Comparison of ENCODE assay signal across 17 cellular contexts in the genomic region with DNA sequence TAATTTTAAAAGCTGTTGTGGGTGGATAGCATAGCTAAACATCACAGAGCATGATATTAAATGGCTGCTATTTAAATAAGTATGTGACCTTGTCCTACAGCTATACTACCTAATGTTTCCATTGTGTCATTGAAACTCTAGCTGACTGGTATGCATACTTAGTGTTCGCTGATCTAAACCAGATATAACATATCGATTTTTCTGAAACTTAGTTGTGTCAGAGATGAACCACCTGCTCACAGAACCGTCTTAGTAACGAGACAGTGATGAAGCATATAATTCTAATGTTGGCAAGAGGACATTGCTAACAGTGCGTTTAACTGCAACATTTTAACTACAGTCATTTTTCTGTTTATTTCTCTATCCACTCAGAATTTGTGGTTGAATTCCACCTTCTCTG. TPM values are rescaled to one million over a fixed set of nuclear protein-coding genes. Genes with fewer than 3 reads are reported as not detected.
DNase-seq lines count a peak whose midpoint lies in the region; ATAC-seq, FAIRE-seq and TF ChIP-seq lines count a peak whose summit lies in the region.
"Had no signal": no experiment of that assay in that cellular context is flagged by ENCODE, and none has a peak within 500 bp of the region (broad histone marks: within the 10 kb centered on the region; RNA-seq: fewer than 3 reads in every experiment).

No MANE protein-coding gene starts in this region.

- no peaks in the 10 kb centered on the region for H3K36me3 ChIP-seq in K562 (ENCODE audit: control insufficient read depth, insufficient read depth, low read length)
- no peaks in the 10 kb centered on the region for H3K36me3 ChIP-seq in parathyroid adenoma (ENCODE audit: control insufficient read depth, insufficient read depth, low read length)
- no peaks in the 10 kb centered on the region for H3K36me3 ChIP-seq in right atrium auricular region

- in situ Hi-C loops in K562 (cut with MboI): no loop called here

- H3K27me3 Mint-ChIP-seq in WTC11 (ENCODE audit: low read depth): no peaks in the 10 kb centered on the region

- peak; percentile 26 for FAIRE-seq in K562 (lab: Jason Lieb, UNC)
- FAIRE-seq: GM12892, GM18507 had no signal

- no peak for ATAC-seq in K562
- ATAC-seq in WTC11: no peak

- TF ChIP-seq POLR2A in K562 (conservative IDR thresholded peaks at IDR 0.05): no peak

- TF ChIP-seq RAD21 in K562 (CRISPR knock-in tag; conservative IDR thresholded peaks at IDR 0.05 in 1 of 2, IDR thresholded peaks at IDR 0.05 in 1 of 2): no peak

- no peak for TF ChIP-seq EP300 in K562 (IDR thresholded peaks at IDR 0.05; ENCODE audit: low read length)

- H3K36me3 Mint-ChIP-seq in WTC11: no peaks in the 10 kb centered on the region
- H3K36me3 Mint-ChIP-seq: CD4-positive, alpha-beta memory T cell had no signal

- intact Hi-C loops in K562 (cut with micrococcal nuclease): no loop called here

- TF ChIP-seq CTCF in K562 (IDR thresholded peaks at IDR 0.05 in 2 of 3, conservative IDR thresholded peaks at IDR 0.05 in 1 of 3; ENCODE audit: insufficient read depth in 2 of 3, low read depth in 1 of 3, low read length in 3 of 3): no peak
- TF ChIP-seq CTCF in parathyroid adenoma (IDR thresholded peaks at IDR 0.05): no peak
- no peak for TF ChIP-seq CTCF in WTC11 (IDR thresholded peaks at IDR 0.05)
- no peak for TF ChIP-seq CTCF in right atrium auricular region (IDR thresholded peaks at IDR 0.05)

- H3K9me1 ChIP-seq in K562 (ENCODE audit: control insufficient read depth, insufficient read depth, low read length): no peaks in the 10 kb centered on the region

- peaks cover 18% of the 10 kb centered on the region for H3K4me1 Mint-ChIP-seq in WTC11
- H3K4me1 Mint-ChIP-seq: CD4-positive, alpha-beta memory T cell had no signal

- H3K27me3 ChIP-seq in K562 (ENCODE audit: control insufficient read depth in 2 of 2, insufficient read depth in 2 of 2, low read length in 2 of 2) (peaks cover 8 to 17% of the 10 kb centered on the region in 2 experiments), parathyroid adenoma (ENCODE audit: control insufficient read depth, insufficient read depth, low read length) (no peaks in the 10 kb centered on the region), right atrium auricular region (no peaks in the 10 kb centered on the region)

- H3K4me1 ChIP-seq in K562 (replicated peaks in 1 of 2; ENCODE audit: control insufficient read depth in 2 of 2, insufficient read depth in 2 of 2, low read length in 2 of 2) (no peaks in the 10 kb centered on the region), parathyroid adenoma (peaks cover 42% of the 10 kb centered on the region), right atrium auricular region (peaks cover 0 to 7% of the 10 kb centered on the region in 2 donors)

- H2AFZ ChIP-seq in K562 (ENCODE audit: low read depth, low read length) (no peak overlapping the region), parathyroid adenoma (peak overlapping the region; percentile 39)

- H3K27ac ChIP-seq in K562 (ENCODE audit: extremely low read depth, low read depth, low read length) (no peak overlapping the region), parathyroid adenoma (no peak overlapping the region), right atrium auricular region (no peak overlapping the region)

- peak; percentile 22 for DNase-seq in NCI-H510A treated with DMSO at 0.1 percent for 48 hours (lab: John Stamatoyannopoulos, UW)
- no peak for DNase-seq in NCI-H510A (lab: John Stamatoyannopoulos, UW)
- DNase-seq in NCI-H2171 treated with DMSO at 0.1 percent for 48 hours (lab: John Stamatoyannopoulos, UW): peak; percentile 74
- no peak for DNase-seq in K562 (ENCODE audit: extremely low read depth in 1 of 4, low spot score in 3 of 4)
- DNase-seq in WTC11 (ENCODE audit: low spot score): no peak
- DNase-seq in effector CD4-positive, alpha-beta T cell: no peak
- no peak for DNase-seq in right atrium auricular region (ENCODE audit: low spot score)
- DNase-seq: Calu3; CD4-positive, alpha-beta memory T cell; KG1; MV-4-11; NCI-H187; NCI-H524; SW 1271 had no signal

- H3K4me2 ChIP-seq in K562 (ENCODE audit: insufficient read depth, low read length): no peak overlapping the region
- H3K4me2 ChIP-seq in parathyroid adenoma (ENCODE audit: low read length): peak overlapping the region; percentile 9

- H3K4me3 ChIP-seq in K562 (no peak overlapping the region), parathyroid adenoma (ENCODE audit: low read depth, low read length) (no peak overlapping the region), right atrium auricular region (no peak overlapping the region)

- no peak overlapping the region for H3K4me3 Mint-ChIP-seq in WTC11
- H3K4me3 Mint-ChIP-seq: CD4-positive, alpha-beta memory T cell had no signal

- no peak overlapping the region for H3K27ac Mint-ChIP-seq in WTC11
- H3K27ac Mint-ChIP-seq: CD4-positive, alpha-beta memory T cell had no signal

- no TSS peak for BruUV-seq in K562 (replicated peaks; lab: Mats Ljungman, UMichigan)

- no peaks in the 10 kb centered on the region for H3K9me3 Mint-ChIP-seq in WTC11
- H3K9me3 Mint-ChIP-seq: CD4-positive, alpha-beta memory T cell had no signal

- no peaks in the 10 kb centered on the region for H3K9me3 ChIP-seq in K562 (replicated peaks; ENCODE audit: control insufficient read depth, insufficient read depth, low read depth, low read length)
- H3K9me3 ChIP-seq in parathyroid adenoma (ENCODE audit: control insufficient read depth, low read length): no peaks in the 10 kb centered on the region
- no peaks in the 10 kb centered on the region for H3K9me3 ChIP-seq in right atrium auricular region

- POLR2A ChIA-PET in K562 (lab: Yijun Ruan, JAX): no interaction called here
- POLR2A ChIA-PET in WTC11 (lab: Charles Lee): no interaction called here

- H3K9ac ChIP-seq in K562 (ENCODE audit: insufficient read depth in 1 of 2, low read depth in 2 of 2, low read length in 2 of 2) (no peak overlapping the region), parathyroid adenoma (no peak overlapping the region)

- H4K20me1 ChIP-seq in K562 (replicated peaks; ENCODE audit: control insufficient read depth, insufficient read depth, low read length): no peaks in the 10 kb centered on the region

- WGBS in K562 (ENCODE audit: insufficient coverage, low coverage, missing lambda C conversion rate): 0% methylated on average over 5 of the region's 5 CpGs

- CTCF ChIA-PET in K562 (lab: Yijun Ruan, JAX; ENCODE audit: low intra/inter-chr PET ratio) (no interaction called here), WTC11 (lab: Charles Lee) (no interaction called here)

- H3K79me2 ChIP-seq in K562 (ENCODE audit: control insufficient read depth, insufficient read depth, low read length): no peaks in the 10 kb centered on the region
- H3K79me2 ChIP-seq in parathyroid adenoma: no peaks in the 10 kb centered on the region

TF ChIP-seq in K562, 482 proteins besides CTCF, POLR2A, EP300 and RAD21 (continues in another document):
- TF ChIP-seq KDM1A (IDR thresholded peaks at IDR 0.05) (no peak), NCOA6 (IDR thresholded peaks at IDR 0.05) (no peak)
- TF ChIP-seq, protein P1, sequence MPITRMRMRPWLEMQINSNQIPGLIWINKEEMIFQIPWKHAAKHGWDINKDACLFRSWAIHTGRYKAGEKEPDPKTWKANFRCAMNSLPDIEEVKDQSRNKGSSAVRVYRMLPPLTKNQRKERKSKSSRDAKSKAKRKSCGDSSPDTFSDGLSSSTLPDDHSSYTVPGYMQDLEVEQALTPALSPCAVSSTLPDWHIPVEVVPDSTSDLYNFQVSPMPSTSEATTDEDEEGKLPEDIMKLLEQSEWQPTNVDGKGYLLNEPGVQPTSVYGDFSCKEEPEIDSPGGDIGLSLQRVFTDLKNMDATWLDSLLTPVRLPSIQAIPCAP (CRISPR knock-in tag; IDR thresholded peaks at IDR 0.05; ENCODE audit: borderline replicate concordance): no peak

TF ChIP-seq in WTC11, 78 proteins besides CTCF, POLR2A, EP300 and RAD21 (continues in another document):
- no peak for TF ChIP-seq GTF2I (CRISPR knock-in tag; conservative IDR thresholded peaks at IDR 0.05)
- TF ChIP-seq, protein P2, sequence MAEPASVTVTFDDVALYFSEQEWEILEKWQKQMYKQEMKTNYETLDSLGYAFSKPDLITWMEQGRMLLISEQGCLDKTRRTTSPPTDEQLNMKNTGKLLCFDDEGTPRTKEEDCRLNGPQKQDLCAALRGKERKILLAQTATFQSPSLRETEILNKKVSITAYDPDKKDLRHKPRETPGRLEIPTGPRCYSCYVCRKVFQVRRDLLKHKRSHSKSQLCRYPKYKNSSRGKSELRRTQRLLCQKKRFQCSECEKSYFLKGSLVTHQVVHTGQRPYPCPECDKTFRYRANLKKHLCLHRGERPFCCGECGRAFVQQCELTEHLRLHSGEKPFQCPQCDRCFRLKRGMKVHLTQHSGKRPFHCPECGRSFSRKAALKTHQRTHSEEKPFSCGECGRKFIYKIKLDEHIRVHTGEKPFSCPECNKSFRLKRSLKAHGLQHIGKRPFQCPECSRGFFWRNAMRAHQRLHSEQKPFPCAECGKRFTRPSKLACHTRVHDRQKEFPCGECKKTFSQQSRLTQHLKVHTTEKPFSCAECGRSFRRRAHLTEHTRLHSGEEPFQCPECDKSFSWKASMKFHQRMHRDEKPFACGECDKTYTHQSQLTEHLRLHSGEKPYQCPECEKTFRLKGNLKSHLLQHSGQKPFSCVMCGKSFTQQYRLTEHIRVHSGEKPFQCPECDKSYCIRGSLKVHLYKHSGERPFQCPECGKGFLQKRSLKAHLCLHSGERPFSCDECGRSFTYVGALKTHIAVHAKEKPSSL (CRISPR knock-in tag; conservative IDR thresholded peaks at IDR 0.05): no peak
- no peak for TF ChIP-seq IRF2 (CRISPR knock-in tag; IDR thresholded peaks at IDR 0.05; ENCODE audit: borderline replicate concordance, low read depth)

RNA-seq across cellular contexts. Expression of gene NUAK1, which starts 36.1 kb away (rescaled TPM):
- total RNA-seq in K562 (2011; cell fraction: chromatin; rRNA removed; ENCODE audit: low replicate concordance): not detected in 2 replicates
- not detected in 2 replicates for total RNA-seq in K562 (2011; cell fraction: nucleolus; rRNA removed)
- total RNA-seq in K562 (2011; cell fraction: nucleoplasm; rRNA removed): not detected in 2 replicates
- total RNA-seq in K562 (2014; rRNA removed): not detected in 2 replicates
- not detected in 2 replicates for total RNA-seq in K562 (2014; rRNA removed; fragmentation: Illumina TruSeq; extraction: Trizol)
- not detected in 2 replicates for total RNA-seq in K562 (2015; rRNA removed; fragmentation: Illumina TruSeq; extraction: Trizol)
- total RNA-seq in K562 (2021): 0.02 TPM in 2 replicates
- not detected in 2 replicates for polyA plus RNA-seq in K562 (2011; rRNA removed)
- 0.22 TPM in 1 of 2 replicates, not detected in the other for polyA plus RNA-seq in K562 (2011; cell fraction: cytosol; rRNA removed)
- not detected in 2 replicates for polyA plus RNA-seq in K562 (2011; cell fraction: nucleus; rRNA removed)
- not detected in 2 replicates for polyA plus RNA-seq in K562 (2012)
- not detected in 2 replicates for polyA plus RNA-seq in K562 (2014; fragmentation: Illumina TruSeq; extraction: Trizol)
- not detected for polyA plus RNA-seq in K562 (2014; fragmentation: Nextera tagmentation; extraction: Ambion mirVana)
- not detected in 2 replicates for polyA plus RNA-seq in K562 (2014; rRNA removed)
- polyA minus RNA-seq in K562 (2011; rRNA and poly(A)+ RNA removed): not detected in 2 replicates
- not detected in 2 replicates for polyA minus RNA-seq in K562 (2011; cell fraction: cytosol; rRNA and poly(A)+ RNA removed)
- not detected in 2 replicates for polyA minus RNA-seq in K562 (2011; cell fraction: nucleus; rRNA and poly(A)+ RNA removed)
- 10.3 to 15.9 TPM (median 12.3 TPM) in 3 replicates for total RNA-seq in WTC11 (2021)
- total RNA-seq in right atrium auricular region: 10 to 100 TPM; 16.9 to 30.1 TPM
- total RNA-seq: CD4-positive, alpha-beta memory T cell had no signal
- polyA plus RNA-seq: CD4-positive, alpha-beta memory T cell had no signal

Comparison
In these comparisons a context has a peak if more than half of its experiments do, and no peak if none do; other contexts are left out.
1. DNase-seq: peak in NCI-H510A treated with DMSO at 0.1 percent for 48 hours (single experiment) and NCI-H2171 treated with DMSO at 0.1 percent for 48 hours (single experiment); none in NCI-H510A (single experiment), K562 (0 of 4), WTC11 (single experiment), effector CD4-positive, alpha-beta T cell (single experiment) and right atrium auricular region (single experiment).
2. RNA of gene NUAK1, which starts 36.1 kb away (total RNA-seq): 16.9 to 30.1 TPM in right atrium auricular region and 10.3 to 15.9 TPM in WTC11; 0.02 TPM in K562; every median in the first group is over 10 times any median in the second.